ENCODE assay signal across 17 cellular contexts in the genomic region with DNA sequence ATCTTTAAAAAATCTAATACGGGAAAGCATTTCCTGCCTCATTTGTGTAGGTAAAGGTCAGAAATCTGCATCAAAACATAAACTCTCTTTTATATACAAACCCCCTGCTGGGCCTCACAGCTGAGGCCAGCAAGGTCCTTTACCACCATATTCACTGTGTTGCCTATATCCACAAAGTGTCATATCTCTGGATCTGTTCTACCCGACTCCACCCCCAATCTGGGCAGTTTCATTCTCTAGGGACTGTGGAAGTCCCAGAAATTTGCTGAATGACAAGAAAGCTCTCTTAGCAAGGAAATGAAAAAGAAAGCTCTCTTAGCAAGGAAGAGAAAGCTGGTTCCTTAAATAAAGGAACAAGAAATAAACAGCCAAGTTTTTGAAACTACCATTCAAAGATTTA.
"Had no signal": no experiment of that assay in that cellular context is flagged by ENCODE, and none has a peak within 500 bp of the region (broad histone marks: within the 10 kb centered on the region; RNA-seq: fewer than 3 reads in every experiment).

No MANE protein-coding gene starts in this region.

- H3K27ac ChIP-seq: foreskin keratinocyte, hepatocyte, thyroid gland had no signal

- H3K4me1 ChIP-seq: thyroid gland had no signal

- H3K9me3 ChIP-seq: thyroid gland had no signal

- H3K79me2 ChIP-seq: hepatocyte had no signal

- H3K27me3 ChIP-seq: foreskin keratinocyte, hepatocyte, thyroid gland had no signal

- H3K4me3 ChIP-seq: hepatocyte, lung, thyroid gland had no signal

- H3K4me2 ChIP-seq: hepatocyte had no signal

- H2AFZ ChIP-seq: hepatocyte had no signal

- H3K36me3 ChIP-seq: thyroid gland had no signal

- DNase-seq: activated CD4-positive, alpha-beta T cell treated with anti-CD3 and anti-CD28 coated beads, Interleukin-2, amount 10 ng/mL, durations not matched to agents 24 days and 14 days; activated CD8-positive, alpha-beta memory T cell treated with anti-CD3 and anti-CD28 coated beads, Interleukin-2, amount 50 U/mL, for 4 hours; activated effector memory CD4-positive, alpha-beta T cell treated with Interleukin-2 at 50 U/mL for 16 hours; activated naive CD4-positive, alpha-beta T cell treated with anti-CD3 and anti-CD28 coated beads, Interleukin-2, amount 10 ng/mL, durations not matched to agents 7 days and 5 days; activated naive CD8-positive, alpha-beta T cell treated with anti-CD3 and anti-CD28 coated beads, Interleukin-2, amount 50 U/mL, for 24 hours; activated T-cell treated with anti-CD3 and anti-CD28 coated beads, Interleukin-2, amount 50 U/mL, for 48 hours; anterior cingulate cortex; central memory CD4-positive, alpha-beta T cell; endodermal cell; foreskin keratinocyte; occipital lobe; retina; stimulated activated CD4-positive, alpha-beta T cell treated with anti-CD3 and anti-CD28 coated beads, Interleukin-2, amount 100 ng/mL, for 24 hours; stimulated activated naive CD4-positive, alpha-beta T cell treated with Interleukin-2 at 50 U/mL for 16 hours; thyroid gland had no signal
